ENCODE assay signal across 8 cellular contexts in the genomic region with DNA sequence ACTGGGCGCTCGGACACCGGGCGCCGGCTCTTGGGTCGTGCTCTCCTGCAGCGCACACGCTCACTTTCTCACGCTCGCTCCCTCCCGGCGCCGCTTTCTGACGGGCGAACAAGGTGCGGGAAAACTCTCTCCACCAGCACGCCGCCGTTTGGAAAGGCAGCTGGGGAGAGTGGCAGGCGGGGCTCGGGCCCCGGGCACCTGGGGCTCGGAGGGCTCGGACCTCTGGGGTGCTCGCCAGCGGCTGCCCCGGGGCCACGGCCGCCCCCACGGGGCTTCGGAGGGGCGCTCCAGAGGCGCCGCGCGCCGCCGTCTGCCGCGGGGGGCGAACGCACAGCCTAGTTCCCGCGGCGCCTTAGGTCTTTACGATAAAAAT. TPM values are rescaled to one million over a fixed set of nuclear protein-coding genes. Genes with fewer than 3 reads are reported as not detected.
DNase-seq lines count a peak whose midpoint lies in the region; ATAC-seq and TF ChIP-seq lines count a peak whose summit lies in the region.

No MANE protein-coding gene starts in this region.

- H3K36me3 ChIP-seq in A673 (ENCODE audit: insufficient read depth, low read length, poor library complexity, severe bottlenecking), result peaks cover 25% of the 10 kb centered on the region

- no peaks in the 10 kb centered on the region for H3K9me3 ChIP-seq in A673 (ENCODE audit: low read depth, low read length, poor library complexity, severe bottlenecking)

- TF ChIP-seq POLR2A in lower leg skin (IDR thresholded peaks at IDR 0.05), result no peak

- peak overlapping the region; percentile 100 for H3K27ac ChIP-seq in A673 (ENCODE audit: low read depth, low read length, poor library complexity, severe bottlenecking)

- H3K4me1 ChIP-seq in A673 (ENCODE audit: insufficient read depth, low read length, poor library complexity, severe bottlenecking), result peaks cover 42% of the 10 kb centered on the region

- H3K4me3 Mint-ChIP-seq in type B pancreatic cell, result peak overlapping the region; percentile 78

- H3K4me3 ChIP-seq in A673 (ENCODE audit: low read depth, low read length, poor library complexity, severe bottlenecking), result peak overlapping the region; percentile 76
- peak overlapping the region; percentile 92 for H3K4me3 ChIP-seq in astrocyte of the cerebellum (ENCODE audit: low read depth, low read length)
- peak overlapping the region; percentile 92 for H3K4me3 ChIP-seq in lower leg skin (ENCODE audit: low read depth, poor library complexity, severe bottlenecking)

- peaks cover 2% of the 10 kb centered on the region for H3K9me3 Mint-ChIP-seq in type B pancreatic cell

- DNase-seq in A673 (ENCODE audit: low spot score) (no peak), astrocyte of the cerebellum (ENCODE audit: low read depth) (no peak), lower leg skin (ENCODE audit: low spot score in 2 of 2) (no peak), type B pancreatic cell (ENCODE audit: extremely low spot score, unreplicated experiment) (no peak), HCEC 1CT (no peak), NCI-H2196 (lab: John Stamatoyannopoulos, UW; ENCODE audit: unreplicated experiment) (no peak)

- H3K27me3 ChIP-seq in A673 (replicated peaks; ENCODE audit: insufficient read depth, low read depth, low read length, poor library complexity), result no peaks in the 10 kb centered on the region

- CTCF ChIA-PET in A673 (lab: Charles Lee), result no interaction called here

- in situ Hi-C loops in astrocyte of the cerebellum (cut with HindIII; ENCODE audit: low sequenced_read_pairs), result no loop called here

- peak overlapping the region; percentile 99 for H3K27ac Mint-ChIP-seq in type B pancreatic cell

- H3K27me3 Mint-ChIP-seq in type B pancreatic cell, result no peaks in the 10 kb centered on the region

- ATAC-seq in GM19025 (IDR thresholded peaks at IDR 0.05; ENCODE audit: low read depth, unreplicated experiment) (peak; percentile 14), HG03378 (IDR thresholded peaks at IDR 0.05; ENCODE audit: unreplicated experiment) (peak; percentile 8)

- TF ChIP-seq CTCF in A673 (conservative IDR thresholded peaks at IDR 0.05; ENCODE audit: low read depth, low read length), result no peak
- TF ChIP-seq CTCF in astrocyte of the cerebellum (IDR thresholded peaks at IDR 0.05; ENCODE audit: low read depth, low read length, missing control alignments), result no peak
- TF ChIP-seq CTCF in lower leg skin (IDR thresholded peaks at IDR 0.05), result no peak
- TF ChIP-seq CTCF in type B pancreatic cell (conservative IDR thresholded peaks at IDR 0.05), result no peak

- no TSS peak for BruUV-seq in A673 (replicated peaks; lab: Mats Ljungman, UMichigan)

- WGBS in lower leg skin, 2 donors, result 0 to 1% methylated on average over 4 to 25 of the region's 46 CpGs

- H3K36me3 Mint-ChIP-seq in type B pancreatic cell, result peaks cover 5% of the 10 kb centered on the region

- intact Hi-C loops in A673 (cut with micrococcal nuclease; ENCODE audit: unreplicated experiment) (loop anchor here (2.0 to 10.0 kb wide), 3 partner anchors 99 to 290 kb away; a partner anchor contains a TSS), lower leg skin (cut with DNase I; ENCODE audit: low total_unique reads) (loop anchor here (10.0 kb wide), 1 partner anchor 93 kb away; no protein-coding TSS in a partner anchor)

- POLR2A ChIA-PET in A673 (lab: Charles Lee; ENCODE audit: low non-redundant PET), result no interaction called here

- H3K4me1 Mint-ChIP-seq in type B pancreatic cell (ENCODE audit: unreplicated experiment), result peaks cover 38% of the 10 kb centered on the region

RNA-seq across cellular contexts. Expression of a gene that starts 0.4 kb away (rescaled TPM):
- total RNA-seq in A673 (2021) (75.7 and 75.8 TPM in 2 replicates), lower leg skin (10 to 100 TPM; 33.9 to 42.3 (median 36.8) TPM), type B pancreatic cell (ENCODE audit: low replicate concordance) (42.4 and 47.1 TPM in 2 replicates)
